1 cellular context compared by ENCODE assay signal in the genomic region with DNA sequence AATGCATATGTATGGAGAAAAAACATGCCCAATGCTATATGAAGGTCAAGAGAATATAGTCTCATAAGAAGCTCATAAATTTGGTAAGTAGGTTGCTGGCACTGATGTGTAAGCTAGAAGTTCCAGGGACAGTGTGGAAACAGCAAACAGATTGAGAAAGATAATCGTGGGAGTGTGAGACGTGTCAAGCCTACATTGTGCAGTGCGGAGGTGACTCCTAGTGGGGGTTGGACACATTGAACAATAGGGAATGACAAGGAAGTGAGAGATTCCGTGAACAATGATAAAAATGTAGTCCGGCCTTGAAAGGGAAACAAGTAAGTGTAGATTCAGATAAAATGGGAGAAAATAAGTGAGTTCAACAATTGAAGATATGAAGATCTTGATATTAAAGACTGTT.
TF ChIP-seq lines count a peak whose summit lies in the region.

No MANE protein-coding gene starts in this region.

TF ChIP-seq in WTC11, 78 proteins besides CTCF, POLR2A, EP300 and RAD21 (continued from another document):
- TF ChIP-seq, protein P1, sequence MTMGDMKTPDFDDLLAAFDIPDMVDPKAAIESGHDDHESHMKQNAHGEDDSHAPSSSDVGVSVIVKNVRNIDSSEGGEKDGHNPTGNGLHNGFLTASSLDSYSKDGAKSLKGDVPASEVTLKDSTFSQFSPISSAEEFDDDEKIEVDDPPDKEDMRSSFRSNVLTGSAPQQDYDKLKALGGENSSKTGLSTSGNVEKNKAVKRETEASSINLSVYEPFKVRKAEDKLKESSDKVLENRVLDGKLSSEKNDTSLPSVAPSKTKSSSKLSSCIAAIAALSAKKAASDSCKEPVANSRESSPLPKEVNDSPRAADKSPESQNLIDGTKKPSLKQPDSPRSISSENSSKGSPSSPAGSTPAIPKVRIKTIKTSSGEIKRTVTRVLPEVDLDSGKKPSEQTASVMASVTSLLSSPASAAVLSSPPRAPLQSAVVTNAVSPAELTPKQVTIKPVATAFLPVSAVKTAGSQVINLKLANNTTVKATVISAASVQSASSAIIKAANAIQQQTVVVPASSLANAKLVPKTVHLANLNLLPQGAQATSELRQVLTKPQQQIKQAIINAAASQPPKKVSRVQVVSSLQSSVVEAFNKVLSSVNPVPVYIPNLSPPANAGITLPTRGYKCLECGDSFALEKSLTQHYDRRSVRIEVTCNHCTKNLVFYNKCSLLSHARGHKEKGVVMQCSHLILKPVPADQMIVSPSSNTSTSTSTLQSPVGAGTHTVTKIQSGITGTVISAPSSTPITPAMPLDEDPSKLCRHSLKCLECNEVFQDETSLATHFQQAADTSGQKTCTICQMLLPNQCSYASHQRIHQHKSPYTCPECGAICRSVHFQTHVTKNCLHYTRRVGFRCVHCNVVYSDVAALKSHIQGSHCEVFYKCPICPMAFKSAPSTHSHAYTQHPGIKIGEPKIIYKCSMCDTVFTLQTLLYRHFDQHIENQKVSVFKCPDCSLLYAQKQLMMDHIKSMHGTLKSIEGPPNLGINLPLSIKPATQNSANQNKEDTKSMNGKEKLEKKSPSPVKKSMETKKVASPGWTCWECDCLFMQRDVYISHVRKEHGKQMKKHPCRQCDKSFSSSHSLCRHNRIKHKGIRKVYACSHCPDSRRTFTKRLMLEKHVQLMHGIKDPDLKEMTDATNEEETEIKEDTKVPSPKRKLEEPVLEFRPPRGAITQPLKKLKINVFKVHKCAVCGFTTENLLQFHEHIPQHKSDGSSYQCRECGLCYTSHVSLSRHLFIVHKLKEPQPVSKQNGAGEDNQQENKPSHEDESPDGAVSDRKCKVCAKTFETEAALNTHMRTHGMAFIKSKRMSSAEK (CRISPR knock-in tag; IDR thresholded peaks at IDR 0.05; ENCODE audit: borderline replicate concordance): no peak
- TF ChIP-seq FOXP1 (CRISPR knock-in tag; IDR thresholded peaks at IDR 0.05; ENCODE audit: borderline replicate concordance) (no peak), OVOL2 (CRISPR knock-in tag; IDR thresholded peaks at IDR 0.05; ENCODE audit: borderline replicate concordance) (no peak), NR1H2 (CRISPR knock-in tag; IDR thresholded peaks at IDR 0.05) (no peak), MXD4 (CRISPR knock-in tag; IDR thresholded peaks at IDR 0.05; ENCODE audit: borderline replicate concordance) (no peak), ZNF121 (CRISPR knock-in tag; IDR thresholded peaks at IDR 0.05) (no peak), MYBL2 (CRISPR knock-in tag; IDR thresholded peaks at IDR 0.05) (no peak), TEAD1 (CRISPR knock-in tag; IDR thresholded peaks at IDR 0.05) (no peak), ZNF671 (CRISPR knock-in tag; IDR thresholded peaks at IDR 0.05) (no peak), NR3C1 (CRISPR knock-in tag; conservative IDR thresholded peaks at IDR 0.05; ENCODE audit: low read depth) (no peak)
- TF ChIP-seq, protein P2, sequence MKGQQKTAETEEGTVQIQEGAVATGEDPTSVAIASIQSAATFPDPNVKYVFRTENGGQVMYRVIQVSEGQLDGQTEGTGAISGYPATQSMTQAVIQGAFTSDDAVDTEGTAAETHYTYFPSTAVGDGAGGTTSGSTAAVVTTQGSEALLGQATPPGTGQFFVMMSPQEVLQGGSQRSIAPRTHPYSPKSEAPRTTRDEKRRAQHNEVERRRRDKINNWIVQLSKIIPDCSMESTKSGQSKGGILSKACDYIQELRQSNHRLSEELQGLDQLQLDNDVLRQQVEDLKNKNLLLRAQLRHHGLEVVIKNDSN (CRISPR knock-in tag; IDR thresholded peaks at IDR 0.05): no peak
- TF ChIP-seq, protein P3, sequence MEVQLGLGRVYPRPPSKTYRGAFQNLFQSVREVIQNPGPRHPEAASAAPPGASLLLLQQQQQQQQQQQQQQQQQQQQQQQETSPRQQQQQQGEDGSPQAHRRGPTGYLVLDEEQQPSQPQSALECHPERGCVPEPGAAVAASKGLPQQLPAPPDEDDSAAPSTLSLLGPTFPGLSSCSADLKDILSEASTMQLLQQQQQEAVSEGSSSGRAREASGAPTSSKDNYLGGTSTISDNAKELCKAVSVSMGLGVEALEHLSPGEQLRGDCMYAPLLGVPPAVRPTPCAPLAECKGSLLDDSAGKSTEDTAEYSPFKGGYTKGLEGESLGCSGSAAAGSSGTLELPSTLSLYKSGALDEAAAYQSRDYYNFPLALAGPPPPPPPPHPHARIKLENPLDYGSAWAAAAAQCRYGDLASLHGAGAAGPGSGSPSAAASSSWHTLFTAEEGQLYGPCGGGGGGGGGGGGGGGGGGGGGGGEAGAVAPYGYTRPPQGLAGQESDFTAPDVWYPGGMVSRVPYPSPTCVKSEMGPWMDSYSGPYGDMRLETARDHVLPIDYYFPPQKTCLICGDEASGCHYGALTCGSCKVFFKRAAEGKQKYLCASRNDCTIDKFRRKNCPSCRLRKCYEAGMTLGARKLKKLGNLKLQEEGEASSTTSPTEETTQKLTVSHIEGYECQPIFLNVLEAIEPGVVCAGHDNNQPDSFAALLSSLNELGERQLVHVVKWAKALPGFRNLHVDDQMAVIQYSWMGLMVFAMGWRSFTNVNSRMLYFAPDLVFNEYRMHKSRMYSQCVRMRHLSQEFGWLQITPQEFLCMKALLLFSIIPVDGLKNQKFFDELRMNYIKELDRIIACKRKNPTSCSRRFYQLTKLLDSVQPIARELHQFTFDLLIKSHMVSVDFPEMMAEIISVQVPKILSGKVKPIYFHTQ (CRISPR knock-in tag; IDR thresholded peaks at IDR 0.05): no peak
- TF ChIP-seq, protein P4, sequence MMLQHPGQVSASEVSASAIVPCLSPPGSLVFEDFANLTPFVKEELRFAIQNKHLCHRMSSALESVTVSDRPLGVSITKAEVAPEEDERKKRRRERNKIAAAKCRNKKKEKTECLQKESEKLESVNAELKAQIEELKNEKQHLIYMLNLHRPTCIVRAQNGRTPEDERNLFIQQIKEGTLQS (CRISPR knock-in tag; conservative IDR thresholded peaks at IDR 0.05): no peak
- TF ChIP-seq, protein P5, sequence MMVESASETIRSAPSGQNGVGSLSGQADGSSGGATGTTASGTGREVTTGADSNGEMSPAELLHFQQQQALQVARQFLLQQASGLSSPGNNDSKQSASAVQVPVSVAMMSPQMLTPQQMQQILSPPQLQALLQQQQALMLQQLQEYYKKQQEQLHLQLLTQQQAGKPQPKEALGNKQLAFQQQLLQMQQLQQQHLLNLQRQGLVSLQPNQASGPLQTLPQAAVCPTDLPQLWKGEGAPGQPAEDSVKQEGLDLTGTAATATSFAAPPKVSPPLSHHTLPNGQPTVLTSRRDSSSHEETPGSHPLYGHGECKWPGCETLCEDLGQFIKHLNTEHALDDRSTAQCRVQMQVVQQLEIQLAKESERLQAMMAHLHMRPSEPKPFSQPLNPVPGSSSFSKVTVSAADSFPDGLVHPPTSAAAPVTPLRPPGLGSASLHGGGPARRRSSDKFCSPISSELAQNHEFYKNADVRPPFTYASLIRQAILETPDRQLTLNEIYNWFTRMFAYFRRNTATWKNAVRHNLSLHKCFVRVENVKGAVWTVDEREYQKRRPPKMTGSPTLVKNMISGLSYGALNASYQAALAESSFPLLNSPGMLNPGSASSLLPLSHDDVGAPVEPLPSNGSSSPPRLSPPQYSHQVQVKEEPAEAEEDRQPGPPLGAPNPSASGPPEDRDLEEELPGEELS (CRISPR knock-in tag; IDR thresholded peaks at IDR 0.05): no peak
- TF ChIP-seq, protein P6, sequence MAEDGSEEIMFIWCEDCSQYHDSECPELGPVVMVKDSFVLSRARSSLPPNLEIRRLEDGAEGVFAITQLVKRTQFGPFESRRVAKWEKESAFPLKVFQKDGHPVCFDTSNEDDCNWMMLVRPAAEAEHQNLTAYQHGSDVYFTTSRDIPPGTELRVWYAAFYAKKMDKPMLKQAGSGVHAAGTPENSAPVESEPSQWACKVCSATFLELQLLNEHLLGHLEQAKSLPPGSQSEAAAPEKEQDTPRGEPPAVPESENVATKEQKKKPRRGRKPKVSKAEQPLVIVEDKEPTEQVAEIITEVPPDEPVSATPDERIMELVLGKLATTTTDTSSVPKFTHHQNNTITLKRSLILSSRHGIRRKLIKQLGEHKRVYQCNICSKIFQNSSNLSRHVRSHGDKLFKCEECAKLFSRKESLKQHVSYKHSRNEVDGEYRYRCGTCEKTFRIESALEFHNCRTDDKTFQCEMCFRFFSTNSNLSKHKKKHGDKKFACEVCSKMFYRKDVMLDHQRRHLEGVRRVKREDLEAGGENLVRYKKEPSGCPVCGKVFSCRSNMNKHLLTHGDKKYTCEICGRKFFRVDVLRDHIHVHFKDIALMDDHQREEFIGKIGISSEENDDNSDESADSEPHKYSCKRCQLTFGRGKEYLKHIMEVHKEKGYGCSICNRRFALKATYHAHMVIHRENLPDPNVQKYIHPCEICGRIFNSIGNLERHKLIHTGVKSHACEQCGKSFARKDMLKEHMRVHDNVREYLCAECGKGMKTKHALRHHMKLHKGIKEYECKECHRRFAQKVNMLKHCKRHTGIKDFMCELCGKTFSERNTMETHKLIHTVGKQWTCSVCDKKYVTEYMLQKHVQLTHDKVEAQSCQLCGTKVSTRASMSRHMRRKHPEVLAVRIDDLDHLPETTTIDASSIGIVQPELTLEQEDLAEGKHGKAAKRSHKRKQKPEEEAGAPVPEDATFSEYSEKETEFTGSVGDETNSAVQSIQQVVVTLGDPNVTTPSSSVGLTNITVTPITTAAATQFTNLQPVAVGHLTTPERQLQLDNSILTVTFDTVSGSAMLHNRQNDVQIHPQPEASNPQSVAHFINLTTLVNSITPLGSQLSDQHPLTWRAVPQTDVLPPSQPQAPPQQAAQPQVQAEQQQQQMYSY (CRISPR knock-in tag; IDR thresholded peaks at IDR 0.05): no peak
